ENCODE assay signal across 13 cellular contexts in the genomic region with DNA sequence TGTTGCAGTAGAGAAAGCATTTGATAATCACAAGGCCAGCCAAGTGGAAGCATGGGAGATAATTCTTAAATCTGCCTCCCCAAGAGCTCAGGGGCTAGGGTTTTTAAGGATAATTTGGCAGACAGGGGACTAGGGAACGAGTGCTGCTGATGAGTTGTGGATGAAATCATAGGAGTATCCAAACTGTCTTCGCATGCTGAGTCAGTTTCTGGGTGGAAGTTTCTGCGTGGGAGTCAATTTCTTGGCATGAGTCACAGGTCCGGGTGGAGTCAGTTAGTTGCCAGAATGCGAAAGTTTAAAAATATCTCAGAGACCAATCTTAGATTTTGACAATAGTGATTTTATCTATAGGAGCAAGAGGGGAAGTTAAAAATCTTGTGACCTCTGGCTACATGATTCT.
DNase-seq lines count a peak whose midpoint lies in the region; ATAC-seq and TF ChIP-seq lines count a peak whose summit lies in the region.
"Had no signal": no experiment of that assay in that cellular context is flagged by ENCODE, and none has a peak within 500 bp of the region (broad histone marks: within the 10 kb centered on the region; RNA-seq: fewer than 3 reads in every experiment).

No MANE protein-coding gene starts in this region.

- peak; percentile 54 for DNase-seq in AG09309 (ENCODE audit: low read depth)
- peak; percentile 64 for DNase-seq in HFFc6
- DNase-seq in activated naive CD8-positive, alpha-beta T cell treated with anti-CD3 and anti-CD28 coated beads for 36 hours, result peak; percentile 10
- no peak for DNase-seq in left lung
- DNase-seq in colonic mucosa, result no peak
- DNase-seq in activated CD4-positive, CD25-positive, alpha-beta regulatory T cell treated with anti-CD3 and anti-CD28 coated beads, Interleukin-2, amount 50 U/mL, for 72 hours, result no peak
- DNase-seq in effector memory CD8-positive, alpha-beta T cell, result no peak
- DNase-seq: activated T-cell treated with anti-CD3 and anti-CD28 coated beads, Interleukin-2, amount 50 U/mL, for 4 hours; Calu3; effector CD8-positive, alpha-beta T cell; NCI-H510A had no signal

- H3K4me3 ChIP-seq in AG09309 (ENCODE audit: control insufficient read depth, low read depth, low read length) (no peak overlapping the region), left lung (no peak overlapping the region), colonic mucosa (no peak overlapping the region)

- no peak overlapping the region for H3K9ac ChIP-seq in colonic mucosa (ENCODE audit: low read depth in 2 of 2, low read length in 2 of 2)
- H3K9ac ChIP-seq: parathyroid adenoma had no signal

- intact Hi-C loops in left lung (cut with DNase I) (no loop called here), colonic mucosa (cut with DNase I) (no loop called here)

- H3K9me3 Mint-ChIP-seq in HFFc6, result peaks cover 28% of the 10 kb centered on the region
- peaks cover 8% of the 10 kb centered on the region for H3K9me3 Mint-ChIP-seq in activated naive CD8-positive, alpha-beta T cell treated with anti-CD3 and anti-CD28 coated beads for 36 hours
- H3K9me3 Mint-ChIP-seq in effector memory CD8-positive, alpha-beta T cell, result peaks cover 0 to 1% of the 10 kb centered on the region in 2 donors

- ATAC-seq in left lung, result peak; percentile 51
- ATAC-seq in HG03175 (IDR thresholded peaks at IDR 0.05; ENCODE audit: unreplicated experiment), result no peak
- ATAC-seq in effector memory CD8-positive, alpha-beta T cell (replicated peaks), result no peak

- H3K4me1 ChIP-seq in left lung, result no peaks in the 10 kb centered on the region
- no peaks in the 10 kb centered on the region for H3K4me1 ChIP-seq in colonic mucosa
- H3K4me1 ChIP-seq: parathyroid adenoma had no signal

- H3K27me3 Mint-ChIP-seq in HFFc6 (ENCODE audit: insufficient read depth), result peaks cover 2% of the 10 kb centered on the region; the same call in 1 of the 2 replicates
- peaks cover 8% of the 10 kb centered on the region for H3K27me3 Mint-ChIP-seq in activated naive CD8-positive, alpha-beta T cell treated with anti-CD3 and anti-CD28 coated beads for 36 hours
- H3K27me3 Mint-ChIP-seq in effector memory CD8-positive, alpha-beta T cell, result peaks cover 4 to 9% of the 10 kb centered on the region in 2 donors

- H3K27me3 ChIP-seq in left lung (no peaks in the 10 kb centered on the region), colonic mucosa (no peaks in the 10 kb centered on the region)

- H3K36me3 ChIP-seq in left lung (no peaks in the 10 kb centered on the region), colonic mucosa (no peaks in the 10 kb centered on the region)

- peaks cover 12% of the 10 kb centered on the region for H3K4me1 Mint-ChIP-seq in HFFc6 (ENCODE audit: low read depth)
- H3K4me1 Mint-ChIP-seq in activated naive CD8-positive, alpha-beta T cell treated with anti-CD3 and anti-CD28 coated beads for 36 hours, result peaks cover 4% of the 10 kb centered on the region
- H3K4me1 Mint-ChIP-seq in effector memory CD8-positive, alpha-beta T cell (ENCODE audit: low read depth in 2 of 2), result no peaks in the 10 kb centered on the region

- H3K4me3 Mint-ChIP-seq in HFFc6, result no peak overlapping the region
- H3K4me3 Mint-ChIP-seq in activated naive CD8-positive, alpha-beta T cell treated with anti-CD3 and anti-CD28 coated beads for 36 hours, result no peak overlapping the region
- H3K4me3 Mint-ChIP-seq in effector memory CD8-positive, alpha-beta T cell, result no peak overlapping the region
- H3K4me3 Mint-ChIP-seq: activated T-cell treated with anti-CD3 and anti-CD28 coated beads, Interleukin-2, amount 50 U/mL, for 4 hours had no signal

- H3K9me3 ChIP-seq in left lung (peaks cover 0 to 12% of the 10 kb centered on the region in 2 donors), colonic mucosa (no peaks in the 10 kb centered on the region)

- no peak overlapping the region for H3K27ac Mint-ChIP-seq in HFFc6
- no peak overlapping the region for H3K27ac Mint-ChIP-seq in activated naive CD8-positive, alpha-beta T cell treated with anti-CD3 and anti-CD28 coated beads for 36 hours
- H3K27ac Mint-ChIP-seq in effector memory CD8-positive, alpha-beta T cell, result no peak overlapping the region

- TF ChIP-seq CTCF in AG09309 (IDR thresholded peaks at IDR 0.05; ENCODE audit: control insufficient read depth, insufficient read depth, low read depth, low read length, missing control alignments), result no peak
- TF ChIP-seq CTCF in HFFc6 (IDR thresholded peaks at IDR 0.05), result no peak
- TF ChIP-seq CTCF in left lung (IDR thresholded peaks at IDR 0.05), result no peak
- TF ChIP-seq CTCF in colonic mucosa (IDR thresholded peaks at IDR 0.05), result no peak

- no peak overlapping the region for H3K27ac ChIP-seq in left lung
- H3K27ac ChIP-seq in colonic mucosa, result no peak overlapping the region
- H3K27ac ChIP-seq: parathyroid adenoma had no signal

- peaks cover 22% of the 10 kb centered on the region for H3K36me3 Mint-ChIP-seq in HFFc6 (ENCODE audit: low read depth)
- no peaks in the 10 kb centered on the region for H3K36me3 Mint-ChIP-seq in activated naive CD8-positive, alpha-beta T cell treated with anti-CD3 and anti-CD28 coated beads for 36 hours
- H3K36me3 Mint-ChIP-seq in effector memory CD8-positive, alpha-beta T cell (ENCODE audit: insufficient read depth), result no peaks in the 10 kb centered on the region

Comparison
In these comparisons a context has a peak if more than half of its experiments do, and no peak if none do; other contexts are left out.
1. DNase-seq: peak in AG09309 (single experiment), HFFc6 (single experiment) and activated naive CD8-positive, alpha-beta T cell treated with anti-CD3 and anti-CD28 coated beads for 36 hours (single experiment); none in left lung (0 of 2), colonic mucosa (single experiment), activated CD4-positive, CD25-positive, alpha-beta regulatory T cell treated with anti-CD3 and anti-CD28 coated beads, Interleukin-2, amount 50 U/mL, for 72 hours (single experiment) and effector memory CD8-positive, alpha-beta T cell (0 of 3).